ENCODE assay signal across 14 cellular contexts in the genomic region with DNA sequence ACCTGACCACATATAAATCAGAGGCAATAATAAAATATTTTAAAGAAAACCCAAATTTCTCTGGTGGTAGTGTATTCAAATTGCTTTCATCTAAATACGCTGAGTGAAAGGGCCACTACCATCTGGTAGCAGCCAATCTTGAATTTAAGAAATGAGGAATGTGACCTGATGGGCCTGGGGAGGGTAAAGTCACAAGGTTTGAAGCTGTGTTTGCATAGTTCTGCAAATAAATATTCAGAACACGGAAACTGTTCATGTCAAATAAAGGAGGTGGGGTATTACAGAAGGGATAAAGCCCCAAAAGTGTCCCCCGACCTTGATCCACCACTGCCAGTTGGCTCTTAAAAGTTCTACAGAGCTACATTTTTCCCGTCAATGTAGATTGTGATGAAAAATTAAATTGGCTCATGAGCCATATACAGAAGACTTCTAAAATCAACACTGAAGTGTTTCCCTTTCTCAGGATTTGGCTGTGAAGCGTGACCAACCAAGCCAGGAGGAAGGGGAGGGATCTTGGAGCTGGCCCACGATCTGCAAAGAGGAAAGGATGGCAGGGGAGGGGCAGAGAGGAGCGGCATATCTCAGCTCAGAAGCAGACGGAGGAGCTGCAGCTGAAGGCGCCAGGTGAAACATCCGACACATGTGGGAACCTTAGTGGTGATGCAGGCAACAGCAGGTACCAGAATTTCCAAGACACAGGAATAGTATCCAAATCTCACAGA. TPM values are rescaled to one million over a fixed set of nuclear protein-coding genes. Genes with fewer than 3 reads are reported as not detected.
DNase-seq lines count a peak whose midpoint lies in the region; ATAC-seq, FAIRE-seq and TF ChIP-seq lines count a peak whose summit lies in the region.
"Had no signal": no experiment of that assay in that cellular context is flagged by ENCODE, and none has a peak within 500 bp of the region (broad histone marks: within the 10 kb centered on the region; RNA-seq: fewer than 3 reads in every experiment).

No MANE protein-coding gene starts in this region.

- no peaks in the 10 kb centered on the region for H3K9me3 ChIP-seq in HepG2 (ENCODE audit: low read length)
- no peaks in the 10 kb centered on the region for H3K9me3 ChIP-seq in thoracic aorta
- H3K9me3 ChIP-seq in GM23248 (ENCODE audit: low read depth), result no peaks in the 10 kb centered on the region
- H3K9me3 ChIP-seq: Peyer's patch had no signal

- intact Hi-C loops in HepG2 (cut with micrococcal nuclease; ENCODE audit: unreplicated experiment), result no loop called here

- TF ChIP-seq EP300 in HepG2 (IDR thresholded peaks at IDR 0.05; ENCODE audit: low read depth in 2 of 2, low read length in 2 of 2), result peak in 1 of 2 experiments; percentile 36; a peak in 1 of 4 replicates
- TF ChIP-seq EP300 in HepG2 (CRISPR knock-in tag; IDR thresholded peaks at IDR 0.05; ENCODE audit: borderline replicate concordance), result no peak

- H3K4me3 ChIP-seq in HepG2 (replicated peaks in 1 of 3; ENCODE audit: insufficient read depth in 1 of 3, low read depth in 2 of 3, low read length in 3 of 3), result peak overlapping the region in 2 of 3 experiments; percentile 3 to 59; a peak in 3 of 6 replicates
- peak overlapping the region; percentile 23 for H3K4me3 ChIP-seq in thoracic aorta
- no peak overlapping the region for H3K4me3 ChIP-seq in GM23248
- H3K4me3 ChIP-seq: coronary artery, Peyer's patch had no signal

- H3F3A ChIP-seq in GM23248 (ENCODE audit: insufficient read depth), result no peaks in the 10 kb centered on the region

- in situ Hi-C loops in HepG2 (cut with HindIII; ENCODE audit: extremely low pct_ligation_motif_present, low pct_unique_long_range_greater_than_20kb) (loop anchor here (5.0 kb wide), 1 partner anchor 119 kb away; no protein-coding TSS in a partner anchor), GM23248 (cut with MboI) (no loop called here)

- ATAC-seq in HepG2 (peak; percentile 83), thoracic aorta (ENCODE audit: insufficient number of reproducible peaks, low FRiP score, low read depth) (peak; percentile 58)
- ATAC-seq: activated CD4-positive, CD25-positive, alpha-beta regulatory T cell treated with anti-CD3 and anti-CD28 coated beads, Interleukin-2, amount 50 U/mL, for 24 hours; CD8-positive, alpha-beta T cell had no signal

- no peak for TF ChIP-seq POLR2A in HepG2 (IDR thresholded peaks at IDR 0.05; ENCODE audit: insufficient read depth in 1 of 2, low read depth in 2 of 2, low read length in 2 of 2)

- no peaks in the 10 kb centered on the region for H4K20me1 ChIP-seq in HepG2 (ENCODE audit: insufficient read depth, low read length)
- no peaks in the 10 kb centered on the region for H4K20me1 ChIP-seq in GM23248 (ENCODE audit: insufficient read depth)

- H3K27me3 ChIP-seq in HepG2 (ENCODE audit: control insufficient read depth in 1 of 2, insufficient read depth in 2 of 2, low read length in 2 of 2) (no peaks in the 10 kb centered on the region), thoracic aorta (replicated peaks; ENCODE audit: insufficient read depth) (no peaks in the 10 kb centered on the region), GM23248 (replicated peaks; ENCODE audit: insufficient read depth) (peaks cover 5% of the 10 kb centered on the region; the same call in 1 of the 2 replicates)
- H3K27me3 ChIP-seq: Peyer's patch had no signal

- peak overlapping the region; percentile 12; the same call in 1 of the 2 replicates for H3K9ac ChIP-seq in HepG2 (ENCODE audit: insufficient read depth, low read depth, low read length)
- H3K9ac ChIP-seq in GM23248, result no peak overlapping the region

- H2AFZ ChIP-seq in HepG2 (ENCODE audit: low read length), result no peak overlapping the region
- no peak overlapping the region for H2AFZ ChIP-seq in GM23248

- no peaks in the 10 kb centered on the region for H3K9me2 ChIP-seq in GM23248 (ENCODE audit: insufficient read depth)

- no peak for TF ChIP-seq RAD21 in HepG2 (CRISPR knock-in tag; IDR thresholded peaks at IDR 0.05)

- peak overlapping the region; percentile 78 for H3K4me2 ChIP-seq in HepG2 (ENCODE audit: low read depth, low read length)
- H3K4me2 ChIP-seq in GM23248 (ENCODE audit: unreplicated experiment), result no peak overlapping the region

- CTCF ChIA-PET in HepG2 (lab: Yijun Ruan, JAX; ENCODE audit: low intra/inter-chr PET ratio, low total read pairs), result no interaction called here

- H3K36me3 ChIP-seq in HepG2 (replicated peaks in 1 of 2; ENCODE audit: control insufficient read depth in 1 of 2, insufficient read depth in 2 of 2, low read length in 2 of 2) (no peaks in the 10 kb centered on the region), thoracic aorta (no peaks in the 10 kb centered on the region), GM23248 (ENCODE audit: low read depth) (no peaks in the 10 kb centered on the region)
- H3K36me3 ChIP-seq: Peyer's patch had no signal

- 7% methylated on average over 10 of the region's 10 CpGs for WGBS in HepG2 (ENCODE audit: low lambda C conversion rate)
- WGBS in GM23248 (ENCODE audit: low coverage in 1 of 2, low lambda C conversion rate in 2 of 2, missing lambda C conversion rate in 2 of 2), 2 experiments, result 32 to 37% methylated on average over 10 of the region's 10 CpGs

- FAIRE-seq in HepG2 (lab: Jason Lieb, UNC), result no peak

- BruUV-seq in HepG2 (replicated peaks; lab: Mats Ljungman, UMichigan), result no TSS peak

- H3K79me2 ChIP-seq in HepG2 (ENCODE audit: insufficient read depth, low read length) (no peaks in the 10 kb centered on the region), GM23248 (ENCODE audit: insufficient read depth) (no peaks in the 10 kb centered on the region)

- TF ChIP-seq CTCF in HepG2 (CRISPR knock-in tag; IDR thresholded peaks at IDR 0.05), result no peak
- no peak for TF ChIP-seq CTCF in thoracic aorta (IDR thresholded peaks at IDR 0.05)

- H3K4me1 ChIP-seq in HepG2 (ENCODE audit: insufficient read depth, low read length) (peaks cover 31% of the 10 kb centered on the region), thoracic aorta (ENCODE audit: control insufficient read depth in 1 of 2, low read depth in 2 of 2) (peaks cover 19 to 45% of the 10 kb centered on the region in 2 donors), GM23248 (ENCODE audit: insufficient read depth) (no peaks in the 10 kb centered on the region)
- H3K4me1 ChIP-seq: Peyer's patch had no signal

- DNase-seq in M059J (ENCODE audit: low read depth) (peak; percentile 9), cerebellum (ENCODE audit: low spot score) (peak; percentile 49), HepG2 (ENCODE audit: low spot score) (peak; percentile 46), thoracic aorta (ENCODE audit: low spot score) (no peak), NCI-H2081 (lab: John Stamatoyannopoulos, UW) (no peak), NOMO-1 treated with dmso at 0.1 percent for 144 hours (lab: John Stamatoyannopoulos, UW; ENCODE audit: unreplicated experiment) (no peak), GM23248 (no peak)
- DNase-seq: activated T-cell treated with anti-CD3 and anti-CD28 coated beads for 4 hours; CD8-positive, alpha-beta T cell; NCI-H526; Peyer's patch; stimulated activated naive CD4-positive, alpha-beta T cell had no signal

- POLR2A ChIA-PET in HepG2 (lab: Yijun Ruan, JAX), result interaction anchor here (0.8 to 1.5 kb wide), 2 partner anchors 40 to 117 kb away, joined by 3 to 8 read pairs; partner anchors contain the start of gene MPP7

- H3K27ac ChIP-seq in HepG2 (ENCODE audit: extremely low read length, insufficient read depth, low read length) (peak overlapping the region; percentile 52), thoracic aorta (peak overlapping the region; percentile 25 to 36), GM23248 (no peak overlapping the region)
- H3K27ac ChIP-seq: Peyer's patch had no signal

TF ChIP-seq in HepG2, 621 proteins besides CTCF, POLR2A, EP300 and RAD21 (continues in another document):
- peak; percentile 11; the same call in 1 of the 2 replicates for TF ChIP-seq HNF4A (CRISPR knock-in tag; IDR thresholded peaks at IDR 0.05)
- TF ChIP-seq, protein P1, sequence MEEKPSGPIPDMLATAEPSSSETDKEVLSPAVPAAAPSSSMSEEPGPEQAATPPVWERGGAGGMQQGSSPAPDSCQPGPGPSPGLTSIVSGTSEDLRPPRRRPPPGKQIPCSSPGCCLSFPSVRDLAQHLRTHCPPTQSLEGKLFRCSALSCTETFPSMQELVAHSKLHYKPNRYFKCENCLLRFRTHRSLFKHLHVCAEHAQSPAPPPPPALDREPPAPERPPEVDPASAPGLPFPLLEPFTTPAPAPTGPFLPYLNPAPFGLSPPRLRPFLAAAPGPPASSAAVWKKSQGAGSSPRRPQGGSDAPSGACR (CRISPR knock-in tag; IDR thresholded peaks at IDR 0.05), result no peak
- no peak for TF ChIP-seq ZNF253 (CRISPR knock-in tag; IDR thresholded peaks at IDR 0.05; ENCODE audit: borderline replicate concordance)
- no peak for TF ChIP-seq ZNF232 (CRISPR knock-in tag; IDR thresholded peaks at IDR 0.05; ENCODE audit: borderline replicate concordance)
- no peak for TF ChIP-seq ZKSCAN1 (IDR thresholded peaks at IDR 0.05; ENCODE audit: low read length)

RNA-seq across cellular contexts. Expression of gene MPP7, which starts 39.6 kb away (rescaled TPM):
- total RNA-seq in M059J (2014; rRNA removed; shearing (Covaris generic)), result 0.94 and 1.7 TPM in 2 replicates
- total RNA-seq in cerebellum, result 5.6 TPM
- total RNA-seq in HepG2 (2016; rRNA removed; fragmentation: Illumina TruSeq; extraction: Trizol), result 16.4 and 23.8 TPM in 2 replicates
- total RNA-seq in HepG2 (2016; cell fraction: cytosol; rRNA removed; fragmentation: Illumina TruSeq; extraction: Trizol; ENCODE audit: low read depth), result 4.7 and 4.9 TPM in 2 replicates
- 15.7 and 24.1 TPM in 2 replicates for total RNA-seq in HepG2 (2016; cell fraction: insoluble cytoplasmic fraction; rRNA removed; fragmentation: Illumina TruSeq; extraction: Trizol)
- total RNA-seq in HepG2 (2016; cell fraction: membrane; rRNA removed; fragmentation: Illumina TruSeq; extraction: Trizol), result 13.2 and 13.5 TPM in 2 replicates
- total RNA-seq in HepG2 (2016; cell fraction: nucleus; rRNA removed; fragmentation: Illumina TruSeq; extraction: Trizol), result 13.9 and 16.9 TPM in 2 replicates
- 6.8 and 7.0 TPM in 2 replicates for polyA plus RNA-seq in HepG2 (2011; rRNA removed)
- 4.1 and 4.3 TPM in 2 replicates for polyA plus RNA-seq in HepG2 (2011; cell fraction: cytosol; rRNA removed)
- polyA plus RNA-seq in HepG2 (2011; cell fraction: nucleus; rRNA removed), result 3.2 and 3.9 TPM in 2 replicates
- 4.3 and 5.3 TPM in 2 replicates for polyA plus RNA-seq in HepG2 (2012)
- 1.6 and 1.8 TPM in 2 replicates for polyA plus RNA-seq in HepG2 (2016; cell fraction: cytosol; fragmentation: Illumina TruSeq; extraction: Trizol; ENCODE audit: low read depth)
- 14.2 and 15.0 TPM in 2 replicates for polyA plus RNA-seq in HepG2 (2016; cell fraction: insoluble cytoplasmic fraction; fragmentation: Illumina TruSeq; extraction: Trizol; ENCODE audit: low read depth)
- polyA plus RNA-seq in HepG2 (2016; cell fraction: membrane; fragmentation: Illumina TruSeq; extraction: Trizol; ENCODE audit: low read depth), result 4.8 and 5.4 TPM in 2 replicates
- polyA plus RNA-seq in HepG2 (2016; cell fraction: nucleus; fragmentation: Illumina TruSeq; extraction: Trizol; ENCODE audit: insufficient read depth, low read depth), result 8.0 and 8.2 TPM in 2 replicates
- polyA minus RNA-seq in HepG2 (2011; rRNA and poly(A)+ RNA removed; ENCODE audit: low replicate concordance), result 10.8 and 31.2 TPM in 2 replicates
- 12.3 and 12.6 TPM in 2 replicates for polyA minus RNA-seq in HepG2 (2011; cell fraction: cytosol; rRNA and poly(A)+ RNA removed)
- 17.6 and 21.8 TPM in 2 replicates for polyA minus RNA-seq in HepG2 (2011; cell fraction: nucleus; rRNA and poly(A)+ RNA removed)
- total RNA-seq in thoracic aorta, result 10 to 100 TPM; 28.2 to 48.5 TPM
- total RNA-seq in GM23248 (2014; rRNA removed; shearing (Covaris generic)), result 0.65 TPM in 1 of 2 replicates, not detected in the other
- polyA plus RNA-seq in GM23248 (2016; fragmentation: Nextera tagmentation; extraction: Ambion mirVana), result 0.09 and 0.35 TPM in 2 replicates

Comparison
In these comparisons a context has a peak if more than half of its experiments do, and no peak if none do; other contexts are left out.
1. DNase-seq: peak in M059J (single experiment), cerebellum (single experiment) and HepG2 (single experiment); none in thoracic aorta (single experiment), NCI-H2081 (0 of 2), NOMO-1 treated with dmso at 0.1 percent for 144 hours (single experiment) and GM23248 (single experiment).